Comparison of ENCODE assay signal across 20 cellular contexts in genomic region chr9:133964463-133964862, GRCh38.
"Had no signal": no experiment of that assay in that cellular context is flagged by ENCODE, and none has a peak within 500 bp of the region (broad histone marks: within the 10 kb centered on the region; RNA-seq: fewer than 3 reads in every experiment).

No MANE protein-coding gene starts in this region.

- H3K27me3 Mint-ChIP-seq: naive B cell; naive thymus-derived CD8-positive, alpha-beta T cell had no signal

- ATAC-seq: effector memory CD8-positive, alpha-beta T cell; foreskin keratinocyte; gastroesophageal sphincter; heart right ventricle; left cardiac atrium; left lung; left ventricle myocardium superior; lower lobe of right lung; mucosa of descending colon; naive thymus-derived CD8-positive, alpha-beta T cell had no signal

- H3K4me3 Mint-ChIP-seq: dendritic cell treated with granulocyte-macrophage colony-stimulating factor and Interleukin-4, amounts not matched to agents 40 ng/mL and 50 ng/mL, for 4 days; effector memory CD8-positive, alpha-beta T cell; mesothelial cell of epicardium; naive thymus-derived CD8-positive, alpha-beta T cell had no signal

- DNase-seq: colonic mucosa; cortex of kidney; effector CD8-positive, alpha-beta T cell; effector memory CD8-positive, alpha-beta T cell; foreskin keratinocyte; head of caudate nucleus; heart right ventricle; hippocampal formation; left cardiac atrium; left lung; left ventricle myocardium superior; mesenchymal stem cell; mucosa of descending colon; naive B cell; naive thymus-derived CD8-positive, alpha-beta T cell had no signal

- H3K27ac Mint-ChIP-seq: dendritic cell treated with granulocyte-macrophage colony-stimulating factor and Interleukin-4, amounts not matched to agents 40 ng/mL and 50 ng/mL, for 4 days; effector memory CD8-positive, alpha-beta T cell; mesothelial cell of epicardium; naive thymus-derived CD8-positive, alpha-beta T cell had no signal

- H3K36me3 ChIP-seq: colonic mucosa, esophagus muscularis mucosa, gastroesophageal sphincter, heart right ventricle, left lung, lower lobe of right lung had no signal

- H3K9me3 ChIP-seq: colonic mucosa, esophagus muscularis mucosa, gastroesophageal sphincter had no signal

- H3K27ac ChIP-seq: colonic mucosa, esophagus muscularis mucosa, foreskin keratinocyte, gastroesophageal sphincter, heart right ventricle, left lung, lower lobe of right lung had no signal

- H3K4me3 ChIP-seq: colonic mucosa, esophagus muscularis mucosa, gastroesophageal sphincter, heart right ventricle, left lung, lower lobe of right lung, mucosa of descending colon had no signal

- H3K27me3 ChIP-seq: colonic mucosa, esophagus muscularis mucosa, foreskin keratinocyte, gastroesophageal sphincter, heart right ventricle, left lung had no signal
